28 cellular contexts compared by ENCODE assay signal in the genomic region with DNA sequence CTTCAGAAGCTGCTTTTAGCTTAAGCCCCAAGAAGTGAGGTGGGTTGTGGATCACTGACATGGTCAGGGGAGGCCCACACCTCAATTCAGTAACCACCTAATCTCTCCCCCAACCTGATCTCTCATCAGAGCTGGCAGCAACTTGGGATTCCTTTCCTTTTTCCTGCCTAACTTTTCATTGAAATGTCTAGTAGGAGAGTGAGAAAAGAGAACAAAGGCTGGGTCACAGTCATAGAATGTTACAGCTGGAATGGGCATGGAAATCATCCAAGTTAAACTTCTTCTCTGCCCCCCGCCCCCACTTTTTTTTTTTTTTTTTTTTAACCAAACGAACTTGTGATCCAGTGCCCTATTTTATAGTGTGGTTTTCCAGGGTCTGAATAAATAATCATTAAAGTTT.
"Had no signal": no experiment of that assay in that cellular context is flagged by ENCODE, and none has a peak within 500 bp of the region (broad histone marks: within the 10 kb centered on the region; RNA-seq: fewer than 3 reads in every experiment).

No MANE protein-coding gene starts in this region.

- H3K27me3 Mint-ChIP-seq: activated CD4-positive, alpha-beta memory T cell treated with anti-CD3 and anti-CD28 coated beads, Interleukin-2, amount 10 ng/mL, durations not matched to agents 7 days and 5 days; activated CD4-positive, alpha-beta T cell treated with anti-CD3 and anti-CD28 coated beads, Interleukin-2, amount 10 ng/mL, durations not matched to agents 7 days and 5 days; activated T-cell treated with anti-CD3 and anti-CD28 coated beads, Interleukin-2, amount 50 U/mL, for 24 hours; activated T-helper 17 cell treated with anti-CD3 and anti-CD28 coated beads, Interleukin-2, amount 50 U/mL, for 72 hours had no signal

- FAIRE-seq: endometrium, kidney, pancreas, TTC549 had no signal

- H3K27ac Mint-ChIP-seq: activated CD4-positive, alpha-beta memory T cell treated with anti-CD3 and anti-CD28 coated beads, Interleukin-2, amount 10 ng/mL, durations not matched to agents 7 days and 5 days; activated CD4-positive, alpha-beta T cell treated with anti-CD3 and anti-CD28 coated beads, Interleukin-2, amount 10 ng/mL, durations not matched to agents 7 days and 5 days; activated T-cell treated with anti-CD3 and anti-CD28 coated beads, Interleukin-2, amount 50 U/mL, for 24 hours; activated T-helper 17 cell treated with anti-CD3 and anti-CD28 coated beads, Interleukin-2, amount 50 U/mL, for 72 hours had no signal

- H3K4me3 Mint-ChIP-seq: activated CD4-positive, alpha-beta memory T cell treated with anti-CD3 and anti-CD28 coated beads, Interleukin-2, amount 10 ng/mL, durations not matched to agents 7 days and 5 days; activated CD4-positive, alpha-beta T cell treated with anti-CD3 and anti-CD28 coated beads, Interleukin-2, amount 10 ng/mL, durations not matched to agents 7 days and 5 days; activated T-cell treated with anti-CD3 and anti-CD28 coated beads, Interleukin-2, amount 50 U/mL, for 24 hours; activated T-helper 17 cell treated with anti-CD3 and anti-CD28 coated beads, Interleukin-2, amount 50 U/mL, for 72 hours; immature natural killer cell; natural killer cell had no signal

- DNase-seq: activated CD4-positive, alpha-beta memory T cell treated with anti-CD3 and anti-CD28 coated beads, Interleukin-2, amount 10 ng/mL, durations not matched to agents 7 days and 5 days; activated CD4-positive, alpha-beta T cell treated with anti-CD3 and anti-CD28 coated beads for 1 hour; activated CD4-positive, alpha-beta T cell treated with anti-CD3 and anti-CD28 coated beads, Interleukin-2, amount 10 ng/mL, durations not matched to agents 7 days and 5 days; activated CD8-positive, alpha-beta memory T cell treated with anti-CD3 and anti-CD28 coated beads, Interleukin-2, amount 50 U/mL, for 48 hours; activated gamma-delta T cell treated with Interleukin-2 at 50 U/mL for 16 hours; activated naive CD4-positive, alpha-beta T cell treated with anti-CD3 and anti-CD28 coated beads, Interleukin-2, amount 50 U/mL, for 16 hours; activated T-cell treated with anti-CD3 and anti-CD28 coated beads, Interleukin-2, amount 50 U/mL, for 24 hours; amniotic stem cell; central memory CD4-positive, alpha-beta T cell; effector CD8-positive, alpha-beta T cell; head of caudate nucleus; hippocampal formation; immature natural killer cell; kidney; natural killer cell; pancreas; psoas muscle; stimulated activated CD4-positive, alpha-beta T cell treated with anti-CD3 and anti-CD28 coated beads, Interleukin-15, amount 100 ng/mL, for 24 hours; stimulated activated CD4-positive, alpha-beta T cell treated with anti-CD3 and anti-CD28 coated beads, Interleukin-2, amount 100 ng/mL, for 24 hours; stimulated activated naive CD4-positive, alpha-beta T cell; tibial artery; WERI-Rb-1 had no signal

- H3K9me3 ChIP-seq: breast epithelium, pancreas, psoas muscle, right atrium auricular region, suprapubic skin, tibial artery had no signal

- H3K4me1 ChIP-seq: breast epithelium, pancreas, psoas muscle, right atrium auricular region, suprapubic skin, tibial artery had no signal

- H3K4me3 ChIP-seq: breast epithelium, pancreas, psoas muscle, right atrium auricular region, suprapubic skin, tibial artery had no signal

- H3K27ac ChIP-seq: breast epithelium, pancreas, psoas muscle, right atrium auricular region, suprapubic skin, tibial artery, WERI-Rb-1 had no signal

- H3K27me3 ChIP-seq: breast epithelium, pancreas, right atrium auricular region, suprapubic skin, tibial artery had no signal

- ATAC-seq: activated T-helper 17 cell treated with anti-CD3 and anti-CD28 coated beads, Interleukin-2, amount 50 U/mL, for 72 hours; natural killer cell; pancreas; psoas muscle had no signal

- H3K4me1 Mint-ChIP-seq: activated CD4-positive, alpha-beta memory T cell treated with anti-CD3 and anti-CD28 coated beads, Interleukin-2, amount 10 ng/mL, durations not matched to agents 7 days and 5 days; activated T-helper 17 cell treated with anti-CD3 and anti-CD28 coated beads, Interleukin-2, amount 50 U/mL, for 72 hours had no signal

- H3K9me3 Mint-ChIP-seq: activated CD4-positive, alpha-beta memory T cell treated with anti-CD3 and anti-CD28 coated beads, Interleukin-2, amount 10 ng/mL, durations not matched to agents 7 days and 5 days; activated CD4-positive, alpha-beta T cell treated with anti-CD3 and anti-CD28 coated beads, Interleukin-2, amount 10 ng/mL, durations not matched to agents 7 days and 5 days; activated T-cell treated with anti-CD3 and anti-CD28 coated beads, Interleukin-2, amount 50 U/mL, for 24 hours; activated T-helper 17 cell treated with anti-CD3 and anti-CD28 coated beads, Interleukin-2, amount 50 U/mL, for 72 hours; immature natural killer cell; natural killer cell had no signal
